Comparison of ENCODE assay signal across 8 cellular contexts in genomic region chr5:73215525-73215890, GRCh38. TPM values are rescaled to one million over a fixed set of nuclear protein-coding genes. Genes with fewer than 3 reads are reported as not detected.
DNase-seq lines count a peak whose midpoint lies in the region; ATAC-seq and TF ChIP-seq lines count a peak whose summit lies in the region.

No MANE protein-coding gene starts in this region.

- H3K79me1 ChIP-seq in mesenchymal stem cell (replicated peaks; ENCODE audit: low read length, poor library complexity, severe bottlenecking): peaks cover 5% of the 10 kb centered on the region

- no peak overlapping the region for H3K18ac ChIP-seq in mesenchymal stem cell (ENCODE audit: low read depth in 1 of 2, low read length in 2 of 2)

- no peak overlapping the region for H2BK12ac ChIP-seq in mesenchymal stem cell (ENCODE audit: low read length in 2 of 2)

- no peak overlapping the region for H2BK120ac ChIP-seq in mesenchymal stem cell (ENCODE audit: low read depth, low read length)

- peaks cover 82% of the 10 kb centered on the region for H3K27me3 Mint-ChIP-seq in activated T-cell treated with anti-CD3 and anti-CD28 coated beads, Interleukin-2, amount 50 U/mL, for 4 hours (ENCODE audit: low read depth)
- peaks cover 96% of the 10 kb centered on the region for H3K27me3 Mint-ChIP-seq in activated T-cell treated with anti-CD3 and anti-CD28 coated beads, Interleukin-2, amount 50 U/mL, for 24 hours
- H3K27me3 Mint-ChIP-seq in dendritic cell treated with granulocyte-macrophage colony-stimulating factor and Interleukin-4, amounts not matched to agents 40 ng/mL and 50 ng/mL, for 4 days: peaks cover 88% of the 10 kb centered on the region
- peaks cover 91% of the 10 kb centered on the region for H3K27me3 Mint-ChIP-seq in activated CD4-positive, alpha-beta T cell treated with anti-CD3 and anti-CD28 coated beads, Interleukin-2, amount 10 ng/mL, durations not matched to agents 7 days and 5 days

- H3K27me3 ChIP-seq in mesenchymal stem cell (ENCODE audit: control insufficient read depth in 1 of 2, insufficient read depth in 1 of 2, low read length in 2 of 2): peaks cover 0 to 64% of the 10 kb centered on the region in 2 experiments
- peaks cover 0 to 39% (median 17%) of the 10 kb centered on the region in 4 donors for H3K27me3 ChIP-seq in upper lobe of left lung

- peaks cover 27% of the 10 kb centered on the region for H3K4me1 ChIP-seq in mesenchymal stem cell (ENCODE audit: control insufficient read depth, insufficient read depth, low read depth, low read length)
- peaks cover 9 to 16% (median 14%) of the 10 kb centered on the region in 4 donors for H3K4me1 ChIP-seq in upper lobe of left lung

- ATAC-seq in activated T-cell treated with anti-CD3 and anti-CD28 coated beads, Interleukin-2, amount 50 U/mL, for 4 hours: peak; percentile 10 to 23
- peak in 1 of 2 donors; percentile 43 for ATAC-seq in upper lobe of left lung (ENCODE audit: low FRiP score in 2 of 2)

- no peak for TF ChIP-seq EP300 in upper lobe of left lung (IDR thresholded peaks at IDR 0.05)

- no peak for TF ChIP-seq POLR2A in upper lobe of left lung (IDR thresholded peaks at IDR 0.05)

- H3K14ac ChIP-seq in mesenchymal stem cell (ENCODE audit: low read length in 2 of 2): no peak overlapping the region

- H3K27ac ChIP-seq in mesenchymal stem cell (ENCODE audit: low read length, poor library complexity, severe bottlenecking): peak overlapping the region; percentile 28
- no peak overlapping the region for H3K27ac ChIP-seq in upper lobe of left lung

- H3K4me3 Mint-ChIP-seq in activated T-cell treated with anti-CD3 and anti-CD28 coated beads, Interleukin-2, amount 50 U/mL, for 4 hours: no peak overlapping the region
- no peak overlapping the region for H3K4me3 Mint-ChIP-seq in activated T-cell treated with anti-CD3 and anti-CD28 coated beads, Interleukin-2, amount 50 U/mL, for 24 hours
- peak overlapping the region; percentile 71 for H3K4me3 Mint-ChIP-seq in dendritic cell treated with granulocyte-macrophage colony-stimulating factor and Interleukin-4, amounts not matched to agents 40 ng/mL and 50 ng/mL, for 4 days
- no peak overlapping the region for H3K4me3 Mint-ChIP-seq in activated CD4-positive, alpha-beta T cell treated with anti-CD3 and anti-CD28 coated beads, Interleukin-2, amount 10 ng/mL, durations not matched to agents 7 days and 5 days

- no peak for DNase-seq in activated T-cell treated with anti-CD3 and anti-CD28 coated beads, Interleukin-2, amount 50 U/mL, for 4 hours
- no peak for DNase-seq in activated T-cell treated with anti-CD3 and anti-CD28 coated beads, Interleukin-2, amount 50 U/mL, for 24 hours
- DNase-seq in mesenchymal stem cell (no peak), upper lobe of left lung (no peak), DMS 273 (lab: John Stamatoyannopoulos, UW; ENCODE audit: unreplicated experiment) (no peak), NCI-H1417 treated with DMSO at 0.1 percent for 48 hours (lab: John Stamatoyannopoulos, UW) (no peak)
- no peak for DNase-seq in activated CD4-positive, alpha-beta T cell treated with anti-CD3 and anti-CD28 coated beads, Interleukin-2, amount 10 ng/mL, durations not matched to agents 7 days and 5 days

- peaks cover 14% of the 10 kb centered on the region for H3K4me1 Mint-ChIP-seq in activated T-cell treated with anti-CD3 and anti-CD28 coated beads, Interleukin-2, amount 50 U/mL, for 4 hours (ENCODE audit: low read depth)
- peaks cover 21% of the 10 kb centered on the region for H3K4me1 Mint-ChIP-seq in activated T-cell treated with anti-CD3 and anti-CD28 coated beads, Interleukin-2, amount 50 U/mL, for 24 hours (ENCODE audit: low read depth)
- peaks cover 14% of the 10 kb centered on the region for H3K4me1 Mint-ChIP-seq in dendritic cell treated with granulocyte-macrophage colony-stimulating factor and Interleukin-4, amounts not matched to agents 40 ng/mL and 50 ng/mL, for 4 days (ENCODE audit: low read depth)
- peaks cover 10% of the 10 kb centered on the region for H3K4me1 Mint-ChIP-seq in activated CD4-positive, alpha-beta T cell treated with anti-CD3 and anti-CD28 coated beads, Interleukin-2, amount 10 ng/mL, durations not matched to agents 7 days and 5 days

- no peak for TF ChIP-seq CTCF in upper lobe of left lung (IDR thresholded peaks at IDR 0.05)

- no peak overlapping the region for H2BK5ac ChIP-seq in mesenchymal stem cell (ENCODE audit: low read depth, low read length, poor library complexity, severe bottlenecking)

- H3K4me2 ChIP-seq in mesenchymal stem cell (ENCODE audit: low read length, poor library complexity, severe bottlenecking): peak overlapping the region; percentile 94

- H3K23ac ChIP-seq in mesenchymal stem cell (ENCODE audit: low read length in 2 of 2): no peak overlapping the region

- WGBS in mesenchymal stem cell: 15% methylated on average over 10 of the region's 10 CpGs
- WGBS in upper lobe of left lung, 2 donors: 4 to 9% methylated on average over 10 of the region's 10 CpGs

- POLR2A ChIA-PET in activated CD4-positive, alpha-beta T cell treated with anti-CD3 and anti-CD28 coated beads, Interleukin-2, amount 10 ng/mL, durations not matched to agents 7 days and 5 days (lab: Charles Lee): no interaction called here

- no peak overlapping the region for H2BK15ac ChIP-seq in mesenchymal stem cell (ENCODE audit: low read depth, poor library complexity, severe bottlenecking)

- H3K9ac ChIP-seq in mesenchymal stem cell (ENCODE audit: low read length): peak overlapping the region; percentile 58

- intact Hi-C loops in dendritic cell treated with granulocyte-macrophage colony-stimulating factor and Interleukin-4, amounts not matched to agents 40 ng/mL and 50 ng/mL, for 4 days (cut with micrococcal nuclease): loop anchor here (5.0 kb wide), 1 partner anchor 237 kb away; no protein-coding TSS in a partner anchor

- no peak overlapping the region for H3K27ac Mint-ChIP-seq in activated T-cell treated with anti-CD3 and anti-CD28 coated beads, Interleukin-2, amount 50 U/mL, for 24 hours
- no peak overlapping the region for H3K27ac Mint-ChIP-seq in dendritic cell treated with granulocyte-macrophage colony-stimulating factor and Interleukin-4, amounts not matched to agents 40 ng/mL and 50 ng/mL, for 4 days
- H3K27ac Mint-ChIP-seq in activated CD4-positive, alpha-beta T cell treated with anti-CD3 and anti-CD28 coated beads, Interleukin-2, amount 10 ng/mL, durations not matched to agents 7 days and 5 days: no peak overlapping the region

- CTCF ChIA-PET in activated CD4-positive, alpha-beta T cell treated with anti-CD3 and anti-CD28 coated beads, Interleukin-2, amount 10 ng/mL, durations not matched to agents 7 days and 5 days (lab: Charles Lee): interaction anchor here (0.7 to 2.6 kb wide), 8 partner anchors 10 to 242 kb away, joined by 3 to 12 read pairs (median 3); no protein-coding TSS in a partner anchor

- H3K4ac ChIP-seq in mesenchymal stem cell (ENCODE audit: low read depth in 1 of 2, low read length in 2 of 2): no peak overlapping the region

- no peaks in the 10 kb centered on the region for H3K9me3 Mint-ChIP-seq in activated T-cell treated with anti-CD3 and anti-CD28 coated beads, Interleukin-2, amount 50 U/mL, for 4 hours
- no peaks in the 10 kb centered on the region for H3K9me3 Mint-ChIP-seq in activated T-cell treated with anti-CD3 and anti-CD28 coated beads, Interleukin-2, amount 50 U/mL, for 24 hours
- no peaks in the 10 kb centered on the region for H3K9me3 Mint-ChIP-seq in dendritic cell treated with granulocyte-macrophage colony-stimulating factor and Interleukin-4, amounts not matched to agents 40 ng/mL and 50 ng/mL, for 4 days
- H3K9me3 Mint-ChIP-seq in activated CD4-positive, alpha-beta T cell treated with anti-CD3 and anti-CD28 coated beads, Interleukin-2, amount 10 ng/mL, durations not matched to agents 7 days and 5 days: no peaks in the 10 kb centered on the region

- no peak overlapping the region for H2AFZ ChIP-seq in mesenchymal stem cell (ENCODE audit: low read depth, low read length)

- H3K36me3 ChIP-seq in mesenchymal stem cell (ENCODE audit: control insufficient read depth in 1 of 2, insufficient read depth in 2 of 2, low read depth in 1 of 2, low read length in 2 of 2) (no peaks in the 10 kb centered on the region), upper lobe of left lung (no peaks in the 10 kb centered on the region)

- peak overlapping the region; percentile 47 for H2AK5ac ChIP-seq in mesenchymal stem cell (ENCODE audit: low read length, severe bottlenecking)

- H3K4me3 ChIP-seq in mesenchymal stem cell (ENCODE audit: insufficient read depth in 1 of 2, low read depth in 1 of 2, low read length in 2 of 2) (peak overlapping the region; percentile 56 to 74), upper lobe of left lung (peak overlapping the region in 3 of 4 donors; percentile 27 to 47 (median 37))

- H3K9me3 ChIP-seq in mesenchymal stem cell (ENCODE audit: control insufficient read depth, low read length) (no peaks in the 10 kb centered on the region), upper lobe of left lung (no peaks in the 10 kb centered on the region)

- no peak overlapping the region for H4K8ac ChIP-seq in mesenchymal stem cell (ENCODE audit: low read length)

- no peaks in the 10 kb centered on the region for H3K36me3 Mint-ChIP-seq in activated T-cell treated with anti-CD3 and anti-CD28 coated beads, Interleukin-2, amount 50 U/mL, for 4 hours (ENCODE audit: insufficient read depth)
- H3K36me3 Mint-ChIP-seq in activated T-cell treated with anti-CD3 and anti-CD28 coated beads, Interleukin-2, amount 50 U/mL, for 24 hours (ENCODE audit: low read depth): no peaks in the 10 kb centered on the region
- H3K36me3 Mint-ChIP-seq in dendritic cell treated with granulocyte-macrophage colony-stimulating factor and Interleukin-4, amounts not matched to agents 40 ng/mL and 50 ng/mL, for 4 days (ENCODE audit: low read depth): no peaks in the 10 kb centered on the region
- no peaks in the 10 kb centered on the region for H3K36me3 Mint-ChIP-seq in activated CD4-positive, alpha-beta T cell treated with anti-CD3 and anti-CD28 coated beads, Interleukin-2, amount 10 ng/mL, durations not matched to agents 7 days and 5 days (ENCODE audit: low read depth)

- no peak overlapping the region for H4K91ac ChIP-seq in mesenchymal stem cell (ENCODE audit: low read length)

RNA-seq across cellular contexts. Expression of gene TMEM174, which starts 42.5 kb away (rescaled TPM):
- total RNA-seq in activated T-cell treated with anti-CD3 and anti-CD28 coated beads, Interleukin-2, amount 50 U/mL, for 4 hours: not detected
- not detected for polyA plus RNA-seq in mesenchymal stem cell (2013, experiment 1 of 2)
- not detected for polyA plus RNA-seq in mesenchymal stem cell (2013, experiment 2 of 2)
- total RNA-seq in upper lobe of left lung: not detected
- not detected for total RNA-seq in activated CD4-positive, alpha-beta T cell treated with anti-CD3 and anti-CD28 coated beads, Interleukin-2, amount 10 ng/mL, durations not matched to agents 7 days and 5 days
